Comparison of ENCODE assay signal across 15 cellular contexts in genomic region chr19:28556371-28556770, GRCh38.
DNase-seq lines count a peak whose midpoint lies in the region; ATAC-seq and TF ChIP-seq lines count a peak whose summit lies in the region.
"Had no signal": no experiment of that assay in that cellular context is flagged by ENCODE, and none has a peak within 500 bp of the region (broad histone marks: within the 10 kb centered on the region; RNA-seq: fewer than 3 reads in every experiment).

No MANE protein-coding gene starts in this region.

- H3K9ac ChIP-seq in OCI-LY1 (ENCODE audit: low read length), result no peak overlapping the region

- H3K4me3 Mint-ChIP-seq in activated T-cell treated with anti-CD3 and anti-CD28 coated beads, Interleukin-2, amount 50 U/mL, for 24 hours, result no peak overlapping the region
- H3K4me3 Mint-ChIP-seq: T-helper 2 cell treated with Interferon-gamma antibody and Interleukin-4, amounts not matched to agents 5 μg/mL and 100 μg/mL, for 36 hours had no signal

- no peak for TF ChIP-seq EP300 in Ishikawa (IDR thresholded peaks at IDR 0.05; ENCODE audit: borderline replicate concordance)

- H3K36me3 ChIP-seq in OCI-LY1 (ENCODE audit: insufficient read depth, low read length), result no peaks in the 10 kb centered on the region
- H3K36me3 ChIP-seq: SJSA1 had no signal

- H4K20me1 ChIP-seq in OCI-LY1 (ENCODE audit: insufficient read depth, low read length), result no peaks in the 10 kb centered on the region

- H2AFZ ChIP-seq in OCI-LY1 (ENCODE audit: low read length), result no peak overlapping the region

- no peaks in the 10 kb centered on the region for H3K79me2 ChIP-seq in OCI-LY1 (ENCODE audit: insufficient read depth, low read length)

- H3K4me2 ChIP-seq in OCI-LY1 (ENCODE audit: low read length), result no peak overlapping the region
- H3K4me2 ChIP-seq: A549 had no signal

- no peaks in the 10 kb centered on the region for H3F3A ChIP-seq in OCI-LY1 (ENCODE audit: insufficient read depth, low read length)

- peaks cover 8% of the 10 kb centered on the region for H3K9me3 Mint-ChIP-seq in activated T-cell treated with anti-CD3 and anti-CD28 coated beads, Interleukin-2, amount 50 U/mL, for 24 hours

- no peak overlapping the region for H3K27ac Mint-ChIP-seq in activated T-cell treated with anti-CD3 and anti-CD28 coated beads, Interleukin-2, amount 50 U/mL, for 24 hours
- H3K27ac Mint-ChIP-seq: T-helper 2 cell treated with Interferon-gamma antibody and Interleukin-4, amounts not matched to agents 5 μg/mL and 100 μg/mL, for 36 hours had no signal

- no peak for ATAC-seq in GM21723 (IDR thresholded peaks at IDR 0.05; ENCODE audit: unreplicated experiment)
- ATAC-seq: A549 had no signal

- no peaks in the 10 kb centered on the region for H3K9me3 ChIP-seq in OCI-LY1 (ENCODE audit: low read length)
- H3K9me3 ChIP-seq: SJSA1 had no signal

- peaks cover 51% of the 10 kb centered on the region for H3K4me1 ChIP-seq in OCI-LY1 (ENCODE audit: insufficient read depth, low read length, severe bottlenecking)
- H3K4me1 ChIP-seq: A549, SJSA1 had no signal

- H3K4me1 Mint-ChIP-seq in activated T-cell treated with anti-CD3 and anti-CD28 coated beads, Interleukin-2, amount 50 U/mL, for 24 hours (ENCODE audit: low read depth), result peaks cover 6% of the 10 kb centered on the region

- TF ChIP-seq RAD21 in Ishikawa (IDR thresholded peaks at IDR 0.05; ENCODE audit: low read depth), result no peak

- H3K27ac ChIP-seq in OCI-LY1 (ENCODE audit: low read depth, low read length, poor library complexity, severe bottlenecking), result peak overlapping the region; percentile 1
- H3K27ac ChIP-seq: A549, SJSA1 had no signal

- H3K9me2 ChIP-seq in OCI-LY1 (ENCODE audit: low read depth, low read length), result no peaks in the 10 kb centered on the region

- peak; percentile 26 for DNase-seq in NCI-H2227 (lab: John Stamatoyannopoulos, UW; ENCODE audit: unreplicated experiment)
- no peak for DNase-seq in NCI-H2227 treated with DMSO at 0.1 percent for 48 hours (lab: John Stamatoyannopoulos, UW)
- DNase-seq in mesenteric fat pad (ENCODE audit: low spot score), result peak; percentile 26
- DNase-seq in NCI-H1930 (lab: John Stamatoyannopoulos, UW), result no peak
- no peak for DNase-seq in activated T-cell treated with anti-CD3 and anti-CD28 coated beads, Interleukin-2, amount 50 U/mL, for 24 hours
- DNase-seq: GF-D8, NCI-H1694 treated with DMSO at 0.1 percent for 48 hours, NCI-H774, SW 1271 had no signal

- no peak for TF ChIP-seq CTCF in OCI-LY1 (IDR thresholded peaks at IDR 0.05; ENCODE audit: low read length)

- H3K36me3 Mint-ChIP-seq in activated T-cell treated with anti-CD3 and anti-CD28 coated beads, Interleukin-2, amount 50 U/mL, for 24 hours (ENCODE audit: low read depth), result no peaks in the 10 kb centered on the region

- H3K27me3 Mint-ChIP-seq in activated T-cell treated with anti-CD3 and anti-CD28 coated beads, Interleukin-2, amount 50 U/mL, for 24 hours, result no peaks in the 10 kb centered on the region

- H3K4me3 ChIP-seq in OCI-LY1 (ENCODE audit: low read depth, low read length, poor library complexity, severe bottlenecking), result no peak overlapping the region
- H3K4me3 ChIP-seq: A549, SJSA1 had no signal

- no peaks in the 10 kb centered on the region for H3K27me3 ChIP-seq in OCI-LY1 (ENCODE audit: insufficient read depth, low read length)
- H3K27me3 ChIP-seq: SJSA1 had no signal

TF ChIP-seq in Ishikawa, 13 proteins besides CTCF, POLR2A, EP300 and RAD21:
- no peak for TF ChIP-seq FOXM1 (IDR thresholded peaks at IDR 0.05; ENCODE audit: borderline replicate concordance, low read depth)
- no peak for TF ChIP-seq TCF12 (IDR thresholded peaks at IDR 0.05; ENCODE audit: low read depth)
- TF ChIP-seq, protein P1, sequence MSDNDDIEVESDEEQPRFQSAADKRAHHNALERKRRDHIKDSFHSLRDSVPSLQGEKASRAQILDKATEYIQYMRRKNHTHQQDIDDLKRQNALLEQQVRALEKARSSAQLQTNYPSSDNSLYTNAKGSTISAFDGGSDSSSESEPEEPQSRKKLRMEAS (IDR thresholded peaks at IDR 0.05), result no peak
- TF ChIP-seq TEAD4 (IDR thresholded peaks at IDR 0.05), result no peak
- no peak for TF ChIP-seq TAF1 (IDR thresholded peaks at IDR 0.05; ENCODE audit: low read depth)
- TF ChIP-seq NFIC (IDR thresholded peaks at IDR 0.05), result 0 out of 2 replicates have a peak, but pooled peaks have one; percentile 8
- TF ChIP-seq CREB1 (IDR thresholded peaks at IDR 0.05; ENCODE audit: low read depth), result no peak
- no peak for TF ChIP-seq CEBPB (IDR thresholded peaks at IDR 0.05)
- no peak for TF ChIP-seq REST (IDR thresholded peaks at IDR 0.05; ENCODE audit: low read depth)

Comparison
In these comparisons a context has a peak if more than half of its experiments do, and no peak if none do; other contexts are left out.
1. DNase-seq: peak in NCI-H2227 (single experiment) and mesenteric fat pad (single experiment); none in NCI-H2227 treated with DMSO at 0.1 percent for 48 hours (single experiment), NCI-H1930 (0 of 2) and activated T-cell treated with anti-CD3 and anti-CD28 coated beads, Interleukin-2, amount 50 U/mL, for 24 hours (single experiment).